Comparison of ENCODE assay signal across 9 cellular contexts in genomic region chr17:2710804-2711607, GRCh38. TPM values are rescaled to one million over a fixed set of nuclear protein-coding genes. Genes with fewer than 3 reads are reported as not detected.
DNase-seq lines count a peak whose midpoint lies in the region; ATAC-seq and TF ChIP-seq lines count a peak whose summit lies in the region.
"Had no signal": no experiment of that assay in that cellular context is flagged by ENCODE, and none has a peak within 500 bp of the region (broad histone marks: within the 10 kb centered on the region; RNA-seq: fewer than 3 reads in every experiment).

No MANE protein-coding gene starts in this region.

- peak overlapping the region; percentile 80 for H3K4me3 ChIP-seq in HUES64 (ENCODE audit: low read length)

- H3K27me3 ChIP-seq in HUES64 (ENCODE audit: insufficient read depth, low read length) (peaks cover 22% of the 10 kb centered on the region), foreskin keratinocyte (no peaks in the 10 kb centered on the region)

- ATAC-seq in GM19455 (IDR thresholded peaks at IDR 0.05; ENCODE audit: unreplicated experiment) (peak; percentile 7), foreskin keratinocyte (peak; percentile 5)

- peaks cover 18% of the 10 kb centered on the region for H3K4me1 ChIP-seq in HUES64 (ENCODE audit: insufficient read depth, low read length)
- H3K4me1 ChIP-seq in foreskin keratinocyte = peaks cover 10% of the 10 kb centered on the region

- intact Hi-C loops in posterior vena cava (cut with DNase I) = no loop called here

- H3K9ac ChIP-seq in HUES64 (ENCODE audit: low read depth, low read length) = peak overlapping the region; percentile 84

- WGBS in HUES64 = 2% methylated on average over 82 of the region's 82 CpGs

- H3K9me3 ChIP-seq in HUES64 (ENCODE audit: insufficient read depth, low read depth, low read length) = no peaks in the 10 kb centered on the region

- peak; percentile 42 for DNase-seq in activated T-cell treated with anti-CD3 and anti-CD28 coated beads for 48 hours (ENCODE audit: low read depth)
- DNase-seq in foreskin keratinocyte = no peak
- peak; percentile 82 for DNase-seq in posterior vena cava (ENCODE audit: low spot score)
- no peak for DNase-seq in kidney glomerular epithelial cell (lab: John Stamatoyannopoulos, UW)
- no peak for DNase-seq in effector CD8-positive, alpha-beta T cell (lab: John Stamatoyannopoulos, UW)

- TF ChIP-seq CTCF in C4-2B (conservative IDR thresholded peaks at IDR 0.05) (no peak), foreskin keratinocyte (conservative IDR thresholded peaks at IDR 0.05) (no peak)

- peak overlapping the region; percentile 96 for H3K27ac ChIP-seq in C4-2B
- no peak overlapping the region for H3K27ac ChIP-seq in HUES64 (ENCODE audit: low read depth, low read length)
- H3K27ac ChIP-seq in foreskin keratinocyte = peak overlapping the region; percentile 58

- no peaks in the 10 kb centered on the region for H3K36me3 ChIP-seq in HUES64 (ENCODE audit: insufficient read depth, low read length)

RNA-seq across cellular contexts. Expression of gene CLUH, which starts 0.6 kb away (rescaled TPM):
- 41.0 TPM for polyA plus RNA-seq in HUES64 (2013, experiment 1 of 2)
- polyA plus RNA-seq in HUES64 (2013, experiment 2 of 2) = 41.9 TPM
- total RNA-seq in foreskin keratinocyte (72.3 and 89.1 TPM in 2 replicates), posterior vena cava (10 to 100 TPM; 36.0 to 44.5 TPM)
- polyA plus RNA-seq in foreskin keratinocyte = 35.7 and 43.6 TPM in 2 replicates

RNA-seq across cellular contexts. Expression of gene CCDC92B, which starts 38.4 kb away (rescaled TPM):
- polyA plus RNA-seq in HUES64 (2013, experiment 1 of 2) = 3.3 TPM
- polyA plus RNA-seq in HUES64 (2013, experiment 2 of 2) = 4.2 TPM
- total RNA-seq in foreskin keratinocyte (0.07 TPM in 1 of 2 replicates, not detected in the other), posterior vena cava (under 1 TPM; 0.05 to 0.23 TPM)
- polyA plus RNA-seq in foreskin keratinocyte = 0.03 TPM in 2 replicates
- total RNA-seq: LHCN-M2 had no signal

Comparison
In these comparisons a context has a peak if more than half of its experiments do, and no peak if none do; other contexts are left out.
1. DNase-seq: peak in activated T-cell treated with anti-CD3 and anti-CD28 coated beads for 48 hours (single experiment) and posterior vena cava (single experiment); none in foreskin keratinocyte (0 of 2), kidney glomerular epithelial cell (single experiment) and effector CD8-positive, alpha-beta T cell (single experiment).